Comparison of ENCODE assay signal across 13 cellular contexts in the genomic region with DNA sequence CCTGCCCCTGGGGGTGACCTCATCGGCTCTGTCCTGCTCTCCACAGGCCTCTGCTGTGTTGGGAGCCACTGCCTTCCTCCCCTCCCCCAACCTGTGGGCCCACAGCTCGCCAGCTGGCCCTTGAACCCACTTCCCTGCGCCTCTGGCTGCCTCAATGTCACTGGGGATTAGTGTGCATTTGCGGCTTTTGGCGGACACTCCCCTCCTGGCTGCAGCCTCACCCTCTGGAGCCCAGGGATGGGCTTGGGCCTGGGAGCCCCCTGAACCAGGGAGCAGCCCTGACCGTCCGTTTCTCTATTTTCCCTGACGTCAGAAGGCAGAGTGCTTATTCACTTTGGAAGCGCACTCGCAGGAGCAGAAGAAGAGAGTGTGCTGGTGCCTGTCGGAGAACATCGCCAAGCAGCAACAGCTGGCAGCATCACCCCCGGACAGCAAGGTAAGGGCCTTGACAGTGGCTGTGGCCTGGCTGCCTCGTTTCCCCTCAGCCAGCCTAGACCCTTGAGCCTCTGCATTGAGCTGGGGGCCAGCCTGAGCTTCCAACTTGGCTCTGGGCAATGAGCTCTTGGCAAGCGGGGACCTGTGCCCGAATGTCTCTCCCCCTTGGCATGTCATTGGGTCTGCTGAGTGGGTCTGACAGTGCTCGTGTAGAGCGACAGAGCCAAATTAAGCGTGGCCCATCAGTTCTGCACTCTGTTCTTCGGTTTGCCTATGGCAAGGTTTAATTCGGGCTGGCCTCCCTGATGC.
DNase-seq lines count a peak whose midpoint lies in the region; ATAC-seq and TF ChIP-seq lines count a peak whose summit lies in the region.
"Had no signal": no experiment of that assay in that cellular context is flagged by ENCODE, and none has a peak within 500 bp of the region (broad histone marks: within the 10 kb centered on the region; RNA-seq: fewer than 3 reads in every experiment).

No MANE protein-coding gene starts in this region.

- no peaks in the 10 kb centered on the region for H3K27me3 ChIP-seq in RWPE2 (ENCODE audit: insufficient read depth, poor library complexity, severe bottlenecking)
- H3K27me3 ChIP-seq in endodermal cell (ENCODE audit: control insufficient read depth, insufficient read depth, low read length, poor library complexity, severe bottlenecking): no peaks in the 10 kb centered on the region
- H3K27me3 ChIP-seq in left lung: no peaks in the 10 kb centered on the region
- no peaks in the 10 kb centered on the region for H3K27me3 ChIP-seq in skeletal muscle tissue (ENCODE audit: control insufficient read depth in 3 of 3, insufficient read depth in 3 of 3, low read length in 3 of 3)

- H3K4me1 ChIP-seq in RWPE2 (ENCODE audit: insufficient read depth, poor library complexity, severe bottlenecking) (no peaks in the 10 kb centered on the region), endodermal cell (ENCODE audit: control insufficient read depth, insufficient read depth, low read length) (peaks cover 2% of the 10 kb centered on the region), left lung (no peaks in the 10 kb centered on the region), skeletal muscle tissue (ENCODE audit: control insufficient read depth in 3 of 3, insufficient read depth in 3 of 3, low read length in 3 of 3) (peaks cover 31 to 78% (median 50%) of the 10 kb centered on the region in 3 donors)

- H3K4me1 Mint-ChIP-seq in endodermal cell: peaks cover 8% of the 10 kb centered on the region
- H3K4me1 Mint-ChIP-seq: IgD-negative memory B cell had no signal

- no peaks in the 10 kb centered on the region for H3K9me3 Mint-ChIP-seq in endodermal cell
- H3K9me3 Mint-ChIP-seq: IgD-negative memory B cell had no signal

- no peaks in the 10 kb centered on the region for H3K27me3 Mint-ChIP-seq in endodermal cell (ENCODE audit: insufficient read depth)
- H3K27me3 Mint-ChIP-seq: IgD-negative memory B cell had no signal

- H3K36me3 Mint-ChIP-seq in endodermal cell (ENCODE audit: low read depth): no peaks in the 10 kb centered on the region
- H3K36me3 Mint-ChIP-seq: IgD-negative memory B cell had no signal

- intact Hi-C loops in left lung (cut with DNase I): no loop called here

- no peak for ATAC-seq in RWPE2 (ENCODE audit: low read depth)
- peak; percentile 21 for ATAC-seq in left lung
- ATAC-seq in GM21528 (IDR thresholded peaks at IDR 0.05; ENCODE audit: low FRiP score, unreplicated experiment): no peak
- ATAC-seq in GM21737 (IDR thresholded peaks at IDR 0.05; ENCODE audit: unreplicated experiment): no peak
- ATAC-seq in GM19035 (IDR thresholded peaks at IDR 0.05; ENCODE audit: unreplicated experiment): no peak
- ATAC-seq: activated CD4-positive, CD25-positive, alpha-beta regulatory T cell treated with anti-CD3 and anti-CD28 coated beads, Interleukin-2, amount 50 U/mL, for 24 hours had no signal

- H3K4me3 Mint-ChIP-seq in endodermal cell: no peak overlapping the region
- H3K4me3 Mint-ChIP-seq: IgD-negative memory B cell had no signal

- H3K9ac ChIP-seq in endodermal cell (ENCODE audit: extremely low read depth, low read length, poor library complexity, severe bottlenecking): no peak overlapping the region
- peak overlapping the region; percentile 4 to 89 (median 60) for H3K9ac ChIP-seq in skeletal muscle tissue (ENCODE audit: low read depth in 1 of 3, low read length in 3 of 3)

- H3K27ac Mint-ChIP-seq in endodermal cell: peak overlapping the region; percentile 19
- H3K27ac Mint-ChIP-seq: IgD-negative memory B cell had no signal

- H3K4me3 ChIP-seq in RWPE2 (ENCODE audit: severe bottlenecking) (no peak overlapping the region), endodermal cell (ENCODE audit: low read length) (no peak overlapping the region), left lung (no peak overlapping the region), skeletal muscle tissue (ENCODE audit: low read length in 3 of 3) (peak overlapping the region in 2 of 3 donors; percentile 37 to 66)
- H3K4me3 ChIP-seq: lung had no signal

- H3K27ac ChIP-seq in RWPE2 (ENCODE audit: poor library complexity, severe bottlenecking): no peak overlapping the region
- H3K27ac ChIP-seq in endodermal cell (ENCODE audit: low read depth, low read length): peak overlapping the region; percentile 60
- H3K27ac ChIP-seq in left lung: no peak overlapping the region
- H3K27ac ChIP-seq in skeletal muscle tissue (ENCODE audit: low read depth, low read length): peak overlapping the region; percentile 89

- H3K9me3 ChIP-seq in RWPE2 (ENCODE audit: severe bottlenecking) (no peaks in the 10 kb centered on the region), endodermal cell (ENCODE audit: control insufficient read depth, low read length) (no peaks in the 10 kb centered on the region), left lung (no peaks in the 10 kb centered on the region), skeletal muscle tissue (ENCODE audit: control insufficient read depth in 3 of 3, low read length in 3 of 3) (no peaks in the 10 kb centered on the region)

- H3K36me3 ChIP-seq in RWPE2 (ENCODE audit: low read depth) (no peaks in the 10 kb centered on the region), endodermal cell (ENCODE audit: control insufficient read depth, insufficient read depth, low read length) (no peaks in the 10 kb centered on the region), left lung (peaks cover 0 to 33% of the 10 kb centered on the region in 2 donors), skeletal muscle tissue (ENCODE audit: control insufficient read depth in 3 of 3, insufficient read depth in 3 of 3, low read length in 3 of 3) (peaks cover 0 to 37% (median 7%) of the 10 kb centered on the region in 3 donors)

- peak; percentile 34 for DNase-seq in RWPE2 (ENCODE audit: low spot score)
- peak; percentile 61 for DNase-seq in endodermal cell
- peak; percentile 37 to 60 for DNase-seq in left lung
- no peak for DNase-seq in activated CD4-positive, alpha-beta T cell treated with anti-CD3 and anti-CD28 coated beads for 1 hour
- DNase-seq: central memory CD4-positive, alpha-beta T cell; NK-92 treated with Interleukin-12 subunit alpha and Interleukin-12 subunit beta, amount 100 ng/mL, for 24 hours had no signal

- 91 to 92% methylated on average over 19 to 21 of the region's 21 CpGs for WGBS in endodermal cell (ENCODE audit: insufficient coverage in 1 of 2, insufficient read length in 1 of 2), 2 experiments

- TF ChIP-seq CTCF in RWPE2 (IDR thresholded peaks at IDR 0.05; ENCODE audit: poor library complexity, severe bottlenecking): no peak
- TF ChIP-seq CTCF in endodermal cell (conservative IDR thresholded peaks at IDR 0.05): no peak
- TF ChIP-seq CTCF in left lung (IDR thresholded peaks at IDR 0.05): no peak

Comparison
In these comparisons a context has a peak if more than half of its experiments do, and no peak if none do; other contexts are left out.
1. H3K27ac ChIP-seq: peak in endodermal cell (single experiment) and skeletal muscle tissue (single experiment); none in RWPE2 (single experiment) and left lung (0 of 2).
2. H3K4me3 ChIP-seq: peak in skeletal muscle tissue (2 of 3); none in RWPE2 (single experiment), endodermal cell (single experiment) and left lung (0 of 2).